In genomic region chr7:101436857-101437576, GRCh38 we compare ENCODE assay signal across 15 cellular contexts.
DNase-seq lines count a peak whose midpoint lies in the region; ATAC-seq, FAIRE-seq and TF ChIP-seq lines count a peak whose summit lies in the region.
"Had no signal": no experiment of that assay in that cellular context is flagged by ENCODE, and none has a peak within 500 bp of the region (broad histone marks: within the 10 kb centered on the region; RNA-seq: fewer than 3 reads in every experiment).

No MANE protein-coding gene starts in this region.

- H3K36me3 ChIP-seq in KMS-11 (ENCODE audit: insufficient read depth) = no peaks in the 10 kb centered on the region
- H3K36me3 ChIP-seq in K562 (ENCODE audit: control insufficient read depth, insufficient read depth, low read length) = no peaks in the 10 kb centered on the region
- no peaks in the 10 kb centered on the region for H3K36me3 ChIP-seq in right atrium auricular region
- H3K36me3 ChIP-seq: left ventricle myocardium inferior had no signal

- peak; percentile 71 to 88 (median 82) for DNase-seq in K562 (ENCODE audit: extremely low read depth in 1 of 4, low spot score in 3 of 4)
- DNase-seq in DMS79 treated with DMSO at 0.1 percent for 48 hours (lab: John Stamatoyannopoulos, UW) = no peak
- no peak for DNase-seq in right atrium auricular region (ENCODE audit: low spot score)
- no peak for DNase-seq in GM12892 (ENCODE audit: insufficient read length)
- DNase-seq: CD4-positive, alpha-beta memory T cell; foreskin fibroblast; left ventricle myocardium inferior; NCI-H1105 treated with DMSO at 0.1 percent for 48 hours; nucleus accumbens had no signal

- no TSS peak for BruUV-seq in K562 (replicated peaks; lab: Mats Ljungman, UMichigan)

- ATAC-seq in K562 (peak; percentile 98), GM21576 (IDR thresholded peaks at IDR 0.05; ENCODE audit: unreplicated experiment) (no peak)
- ATAC-seq: activated CD4-positive, CD25-positive, alpha-beta regulatory T cell treated with anti-CD3 and anti-CD28 coated beads, Interleukin-2, amount 50 U/mL, for 24 hours had no signal

- CTCF ChIA-PET in K562 (lab: Yijun Ruan, JAX; ENCODE audit: low intra/inter-chr PET ratio) = no interaction called here

- H3K79me2 ChIP-seq in KMS-11 (ENCODE audit: insufficient read depth, low read depth) (no peaks in the 10 kb centered on the region), K562 (ENCODE audit: control insufficient read depth, insufficient read depth, low read length) (no peaks in the 10 kb centered on the region)

- H3K27me3 Mint-ChIP-seq in nephron (ENCODE audit: low read depth) = peaks cover 6% of the 10 kb centered on the region

- H3K4me1 ChIP-seq in KMS-11 (ENCODE audit: low read depth, poor library complexity, severe bottlenecking) (peaks cover 6% of the 10 kb centered on the region), K562 (replicated peaks in 1 of 2; ENCODE audit: control insufficient read depth in 2 of 2, insufficient read depth in 2 of 2, low read length in 2 of 2) (peaks cover 0 to 10% of the 10 kb centered on the region in 2 experiments; a peak in 1 of 5 replicates), right atrium auricular region (no peaks in the 10 kb centered on the region)
- H3K4me1 ChIP-seq: left ventricle myocardium inferior had no signal

- H3K27me3 ChIP-seq in KMS-11 (ENCODE audit: insufficient read depth, low read depth) (peaks cover 51% of the 10 kb centered on the region), K562 (ENCODE audit: control insufficient read depth in 2 of 2, insufficient read depth in 2 of 2, low read length in 2 of 2) (peaks cover 19 to 81% of the 10 kb centered on the region in 2 experiments; a peak in 4 of 5 replicates), right atrium auricular region (peaks cover 0 to 4% of the 10 kb centered on the region in 2 donors)

- TF ChIP-seq CTCF in KMS-11 (conservative IDR thresholded peaks at IDR 0.05; ENCODE audit: low read depth, low read length) (no peak), K562 (IDR thresholded peaks at IDR 0.05 in 2 of 3, conservative IDR thresholded peaks at IDR 0.05 in 1 of 3; ENCODE audit: insufficient read depth in 2 of 3, low read depth in 1 of 3, low read length in 3 of 3) (no peak), nephron (IDR thresholded peaks at IDR 0.05; ENCODE audit: unreplicated experiment in 3 of 3) (no peak), right atrium auricular region (IDR thresholded peaks at IDR 0.05) (no peak)

- no peaks in the 10 kb centered on the region for H3K36me3 Mint-ChIP-seq in nephron (ENCODE audit: low read depth)
- H3K36me3 Mint-ChIP-seq: CD4-positive, alpha-beta memory T cell had no signal

- H3K4me2 ChIP-seq in KMS-11 = no peak overlapping the region
- H3K4me2 ChIP-seq in K562 (ENCODE audit: insufficient read depth, low read length) = no peak overlapping the region; the same call in 1 of the 2 replicates

- H3K9ac ChIP-seq in KMS-11 = no peak overlapping the region
- H3K9ac ChIP-seq in K562 (ENCODE audit: insufficient read depth in 1 of 2, low read depth in 2 of 2, low read length in 2 of 2) = no peak overlapping the region

- H4K20me1 ChIP-seq in KMS-11 (ENCODE audit: insufficient read depth) = no peaks in the 10 kb centered on the region
- H4K20me1 ChIP-seq in K562 (replicated peaks; ENCODE audit: control insufficient read depth, insufficient read depth, low read length) = peaks cover 6% of the 10 kb centered on the region

- POLR2A ChIA-PET in K562 (lab: Yijun Ruan, JAX) = interaction anchor here (0.6 to 0.8 kb wide), 4 partner anchors 10 to 61 kb away, joined by 3 read pairs; no protein-coding TSS in a partner anchor

- FAIRE-seq in G401.6 (lab: Jason Lieb, UNC) = peak; percentile 40
- peak; percentile 71 for FAIRE-seq in K562 (lab: Jason Lieb, UNC)
- FAIRE-seq in GM12892 (lab: Jason Lieb, UNC) = no peak
- FAIRE-seq: astrocyte had no signal

- no peaks in the 10 kb centered on the region for H3K9me1 ChIP-seq in K562 (ENCODE audit: control insufficient read depth, insufficient read depth, low read length)

- no peak for TF ChIP-seq EP300 in K562 (IDR thresholded peaks at IDR 0.05; ENCODE audit: low read length)

- H3K9me3 Mint-ChIP-seq in nephron = no peaks in the 10 kb centered on the region
- H3K9me3 Mint-ChIP-seq: CD4-positive, alpha-beta memory T cell had no signal

- H3K4me1 Mint-ChIP-seq in nephron = peaks cover 15% of the 10 kb centered on the region
- H3K4me1 Mint-ChIP-seq: CD4-positive, alpha-beta memory T cell had no signal

- H3K4me3 ChIP-seq in KMS-11 (IDR thresholded peaks at IDR 0.05; ENCODE audit: insufficient read depth, low read depth, low read length) (no peak overlapping the region), K562 (no peak overlapping the region), right atrium auricular region (no peak overlapping the region)
- H3K4me3 ChIP-seq: left ventricle myocardium inferior had no signal

- WGBS in K562 (ENCODE audit: insufficient coverage, low coverage, missing lambda C conversion rate) = under 1% methylated on average over 19 of the region's 19 CpGs

- H3K27ac Mint-ChIP-seq in nephron = peak overlapping the region; percentile 76 to 98 (median 97)
- H3K27ac Mint-ChIP-seq: CD4-positive, alpha-beta memory T cell had no signal

- peak overlapping the region in 1 of 3 experiments; percentile 11 for H3K4me3 Mint-ChIP-seq in nephron
- H3K4me3 Mint-ChIP-seq: CD4-positive, alpha-beta memory T cell had no signal

- no peaks in the 10 kb centered on the region for H3K9me3 ChIP-seq in K562 (replicated peaks; ENCODE audit: control insufficient read depth, insufficient read depth, low read depth, low read length)
- no peaks in the 10 kb centered on the region for H3K9me3 ChIP-seq in right atrium auricular region
- H3K9me3 ChIP-seq: left ventricle myocardium inferior had no signal

- H3K27ac ChIP-seq in KMS-11 (no peak overlapping the region), K562 (ENCODE audit: extremely low read depth, low read depth, low read length) (no peak overlapping the region), right atrium auricular region (no peak overlapping the region)
- H3K27ac ChIP-seq: left ventricle myocardium inferior had no signal

- H2AFZ ChIP-seq in KMS-11 (ENCODE audit: low read depth) (peak overlapping the region; percentile 6; the same call in 1 of the 2 replicates), K562 (ENCODE audit: low read depth, low read length) (no peak overlapping the region)

- in situ Hi-C loops in K562 (cut with MboI) = no loop called here

- no peak for TF ChIP-seq RAD21 in K562 (CRISPR knock-in tag; conservative IDR thresholded peaks at IDR 0.05 in 1 of 2, IDR thresholded peaks at IDR 0.05 in 1 of 2)

- TF ChIP-seq POLR2A in K562 (conservative IDR thresholded peaks at IDR 0.05) (no peak), GM12892 (IDR thresholded peaks at IDR 0.05; ENCODE audit: low read depth, low read length) (no peak)

- intact Hi-C loops in K562 (cut with micrococcal nuclease) = no loop called here

TF ChIP-seq in K562, 482 proteins besides CTCF, POLR2A, EP300 and RAD21:
- TF ChIP-seq ZNF184 (CRISPR knock-in tag; IDR thresholded peaks at IDR 0.05) (no peak), ZFP36 (IDR thresholded peaks at IDR 0.05; ENCODE audit: low read depth, low read length, partially characterized antibody) (peak; percentile 74)
TF ChIP-seq in K562: peak in this region for 1.

Comparison
In these comparisons a context has a peak if more than half of its experiments do, and no peak if none do; other contexts are left out.
1. DNase-seq: peak in K562 (4 of 4); none in DMS79 treated with DMSO at 0.1 percent for 48 hours (single experiment), right atrium auricular region (single experiment) and GM12892 (single experiment).